ENCODE assay signal across 27 cellular contexts in genomic region chr3:34002569-34003100, GRCh38.
"Had no signal": no experiment of that assay in that cellular context is flagged by ENCODE, and none has a peak within 500 bp of the region (broad histone marks: within the 10 kb centered on the region; RNA-seq: fewer than 3 reads in every experiment).

No MANE protein-coding gene starts in this region.

- DNase-seq: activated CD4-positive, alpha-beta memory T cell treated with anti-CD3 and anti-CD28 coated beads, Interleukin-2, amount 10 ng/mL, durations not matched to agents 7 days and 5 days; activated CD4-positive, alpha-beta T cell treated with anti-CD3 and anti-CD28 coated beads for 1 hour; activated CD4-positive, alpha-beta T cell treated with anti-CD3 and anti-CD28 coated beads for 4 hours; activated CD4-positive, alpha-beta T cell treated with anti-CD3 and anti-CD28 coated beads, Interleukin-2, amount 10 ng/mL, durations not matched to agents 7 days and 5 days; activated CD4-positive, alpha-beta T cell treated with anti-CD3 and anti-CD28 coated beads, Interleukin-2, amount 50 U/mL, for 4 hours; activated effector memory CD4-positive, alpha-beta T cell treated with anti-CD3 and anti-CD28 coated beads, Interleukin-2, amount 50 U/mL, for 16 hours; activated naive CD4-positive, alpha-beta T cell treated with anti-CD3 and anti-CD28 coated beads for 36 hours; activated naive CD8-positive, alpha-beta T cell treated with anti-CD3 and anti-CD28 coated beads for 36 hours; activated naive CD8-positive, alpha-beta T cell treated with anti-CD3 and anti-CD28 coated beads, Interleukin-2, amount 50 U/mL, for 24 hours; activated T-cell treated with anti-CD3 and anti-CD28 coated beads, Interleukin-2, amount 50 U/mL, for 4 hours; adrenal gland; amygdala; aorta; body of pancreas; caudate nucleus; cortex of kidney; dermis blood vessel endothelial cell; effector CD4-positive, alpha-beta T cell; effector memory CD8-positive, alpha-beta T cell; erythroblast; foreskin keratinocyte; heart right ventricle; T-helper 2 cell had no signal

- H3K27ac ChIP-seq: adrenal gland, body of pancreas, esophagus muscularis mucosa, foreskin keratinocyte, gastroesophageal sphincter, heart right ventricle had no signal

- FAIRE-seq: colon had no signal

- H3K27me3 ChIP-seq: adrenal gland, body of pancreas, esophagus muscularis mucosa, gastroesophageal sphincter had no signal

- H3K9me3 ChIP-seq: adrenal gland, body of pancreas, esophagus muscularis mucosa, gastroesophageal sphincter, heart right ventricle had no signal

- H3K4me1 ChIP-seq: adrenal gland, body of pancreas, esophagus muscularis mucosa, foreskin keratinocyte, gastroesophageal sphincter, heart right ventricle had no signal

- ATAC-seq: activated naive CD8-positive, alpha-beta T cell treated with anti-CD3 and anti-CD28 coated beads, Interleukin-2, amount 50 U/mL, for 24 hours; activated T-cell treated with anti-CD3 and anti-CD28 coated beads, Interleukin-2, amount 50 U/mL, for 4 hours; body of pancreas; effector memory CD8-positive, alpha-beta T cell; foreskin keratinocyte; gastroesophageal sphincter; heart right ventricle; WTC11 had no signal

- H3K4me3 ChIP-seq: adrenal gland, body of pancreas, esophagus muscularis mucosa, gastroesophageal sphincter, heart right ventricle had no signal

- H3K36me3 ChIP-seq: adrenal gland, esophagus muscularis mucosa, gastroesophageal sphincter, heart right ventricle had no signal
